1 cellular context compared by ENCODE assay signal in the genomic region with DNA sequence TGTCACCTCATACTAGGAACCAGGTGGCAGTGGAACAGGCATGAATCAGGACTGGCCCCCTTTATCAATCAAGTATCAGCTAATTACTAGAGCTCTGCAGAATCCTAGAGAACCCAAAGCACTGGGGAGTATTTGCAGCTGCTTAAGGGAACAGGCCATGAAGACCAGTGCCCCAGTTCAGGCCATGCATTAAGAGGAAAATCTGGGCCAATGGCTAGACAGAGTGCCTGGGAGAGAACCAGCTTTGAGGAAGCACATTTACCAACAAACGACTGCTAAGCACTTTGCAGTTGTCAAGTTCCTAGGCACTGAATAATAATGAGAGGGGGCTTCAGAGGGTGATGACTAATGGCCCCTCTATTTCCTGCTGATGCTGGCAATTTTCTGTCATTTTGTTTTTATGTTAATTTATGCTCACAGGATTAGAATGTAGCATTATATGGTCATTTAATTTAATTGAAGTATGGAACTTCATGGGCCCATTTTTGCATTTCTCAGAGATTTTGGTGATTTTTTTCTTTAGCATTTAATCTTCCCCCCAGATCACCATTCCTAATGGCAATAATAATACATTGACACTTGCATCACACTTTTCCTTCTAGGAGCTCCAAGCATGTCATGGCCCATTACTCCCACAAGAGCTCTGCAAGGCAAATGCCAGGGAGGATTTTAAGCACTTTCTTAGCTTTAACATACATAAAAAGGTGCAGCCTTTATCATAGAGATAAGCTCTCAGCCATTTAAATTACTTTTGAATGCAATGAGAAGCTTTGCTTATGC.
TF ChIP-seq lines count a peak whose summit lies in the region.

No MANE protein-coding gene starts in this region.

TF ChIP-seq in H1, 55 proteins besides CTCF, POLR2A, EP300 and RAD21:
- peak; percentile 37; the same call in 1 of the 2 replicates for TF ChIP-seq MAFK (IDR thresholded peaks at IDR 0.05; ENCODE audit: low read depth, low read length)
- no peak for TF ChIP-seq POLR2AphosphoS5 (IDR thresholded peaks at IDR 0.05; ENCODE audit: low read depth, low read length)
